In the genomic region with DNA sequence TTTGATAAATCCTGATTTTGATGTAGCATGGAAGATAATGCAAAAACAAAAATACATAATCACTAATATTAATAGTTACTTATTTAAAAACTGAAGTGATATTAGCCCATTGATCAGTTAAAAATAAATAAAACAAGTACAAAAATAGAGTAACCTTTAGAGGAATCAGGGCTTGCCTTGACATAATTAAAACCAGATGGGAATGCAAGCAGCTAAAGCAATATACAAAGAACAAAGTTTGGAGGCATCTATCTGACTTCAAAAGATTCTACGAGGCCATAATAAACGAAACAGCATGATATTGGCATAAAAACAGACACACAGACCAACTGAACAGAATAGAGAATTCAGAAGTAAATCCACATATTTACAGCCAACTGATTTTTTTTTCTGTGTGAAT, we compare ENCODE assay signal across 20 cellular contexts.
"Had no signal": no experiment of that assay in that cellular context is flagged by ENCODE, and none has a peak within 500 bp of the region (broad histone marks: within the 10 kb centered on the region; RNA-seq: fewer than 3 reads in every experiment).

No MANE protein-coding gene starts in this region.

- DNase-seq: activated CD4-positive, alpha-beta memory T cell treated with anti-CD3 and anti-CD28 coated beads, Interleukin-2, amount 10 ng/mL, durations not matched to agents 7 days and 5 days; activated CD4-positive, alpha-beta T cell treated with anti-CD3 and anti-CD28 coated beads for 48 hours; activated CD4-positive, CD25-positive, alpha-beta regulatory T cell; activated CD8-positive, alpha-beta memory T cell treated with anti-CD3 and anti-CD28 coated beads, Interleukin-2, amount 10 ng/mL, durations not matched to agents 7 days and 5 days; amniotic stem cell; body of pancreas; dorsolateral prefrontal cortex; mucosa of descending colon; naive B cell; stimulated activated CD4-positive, alpha-beta T cell treated with anti-CD3 and anti-CD28 coated beads, Interleukin-2, amount 100 ng/mL, for 48 hours; T1000 had no signal

- H3K27ac Mint-ChIP-seq: activated CD4-positive, alpha-beta memory T cell treated with anti-CD3 and anti-CD28 coated beads, Interleukin-2, amount 10 ng/mL, durations not matched to agents 7 days and 5 days; activated CD8-positive, alpha-beta memory T cell treated with anti-CD3 and anti-CD28 coated beads, Interleukin-2, amount 10 ng/mL, durations not matched to agents 7 days and 5 days; activated naive CD8-positive, alpha-beta T cell; memory B cell; naive B cell; stimulated activated naive CD8-positive, alpha-beta T cell treated with anti-CD3 and anti-CD28 coated beads, Interleukin-15, Interleukin-2, amounts not matched to agents 100 ng/mL and 50 ng/mL, for 24 hours had no signal

- H3K36me3 ChIP-seq: prostate gland, right atrium auricular region, tibial nerve, vagina had no signal

- H3K27ac ChIP-seq: body of pancreas, dorsolateral prefrontal cortex, epithelial cell of prostate, prostate gland, right atrium auricular region, tibial nerve, vagina had no signal

- H3K27me3 ChIP-seq: body of pancreas, dorsolateral prefrontal cortex, right atrium auricular region, tibial nerve, vagina had no signal

- H3K27me3 Mint-ChIP-seq: stimulated activated naive CD8-positive, alpha-beta T cell treated with anti-CD3 and anti-CD28 coated beads, Interleukin-15, Interleukin-2, amounts not matched to agents 100 ng/mL and 50 ng/mL, for 24 hours had no signal

- H3K36me3 Mint-ChIP-seq: activated CD8-positive, alpha-beta memory T cell treated with anti-CD3 and anti-CD28 coated beads, Interleukin-2, amount 10 ng/mL, durations not matched to agents 7 days and 5 days; memory B cell; naive B cell had no signal

- H3K9me3 ChIP-seq: body of pancreas, mucosa of descending colon, prostate gland had no signal

- H3K4me3 Mint-ChIP-seq: activated CD4-positive, alpha-beta memory T cell treated with anti-CD3 and anti-CD28 coated beads, Interleukin-2, amount 10 ng/mL, durations not matched to agents 7 days and 5 days; activated CD8-positive, alpha-beta memory T cell treated with anti-CD3 and anti-CD28 coated beads, Interleukin-2, amount 10 ng/mL, durations not matched to agents 7 days and 5 days; activated naive CD8-positive, alpha-beta T cell; memory B cell; naive B cell; neural crest cell; stimulated activated naive CD8-positive, alpha-beta T cell treated with anti-CD3 and anti-CD28 coated beads, Interleukin-15, Interleukin-2, amounts not matched to agents 100 ng/mL and 50 ng/mL, for 24 hours had no signal

- ATAC-seq: activated CD8-positive, alpha-beta memory T cell treated with anti-CD3 and anti-CD28 coated beads, Interleukin-2, amount 10 ng/mL, durations not matched to agents 7 days and 5 days; body of pancreas; mucosa of descending colon had no signal

- H3K4me1 Mint-ChIP-seq: activated CD4-positive, alpha-beta memory T cell treated with anti-CD3 and anti-CD28 coated beads, Interleukin-2, amount 10 ng/mL, durations not matched to agents 7 days and 5 days; activated CD8-positive, alpha-beta memory T cell treated with anti-CD3 and anti-CD28 coated beads, Interleukin-2, amount 10 ng/mL, durations not matched to agents 7 days and 5 days; memory B cell; naive B cell; neural crest cell had no signal

- H3K4me3 ChIP-seq: body of pancreas, dorsolateral prefrontal cortex, mucosa of descending colon, prostate gland, right atrium auricular region, tibial nerve, vagina had no signal

- H3K4me1 ChIP-seq: body of pancreas, prostate gland, right atrium auricular region, tibial nerve, vagina had no signal

- H3K9me3 Mint-ChIP-seq: stimulated activated naive CD8-positive, alpha-beta T cell treated with anti-CD3 and anti-CD28 coated beads, Interleukin-15, Interleukin-2, amounts not matched to agents 100 ng/mL and 50 ng/mL, for 24 hours had no signal
